ENCODE assay signal across 1 cellular context in the genomic region with DNA sequence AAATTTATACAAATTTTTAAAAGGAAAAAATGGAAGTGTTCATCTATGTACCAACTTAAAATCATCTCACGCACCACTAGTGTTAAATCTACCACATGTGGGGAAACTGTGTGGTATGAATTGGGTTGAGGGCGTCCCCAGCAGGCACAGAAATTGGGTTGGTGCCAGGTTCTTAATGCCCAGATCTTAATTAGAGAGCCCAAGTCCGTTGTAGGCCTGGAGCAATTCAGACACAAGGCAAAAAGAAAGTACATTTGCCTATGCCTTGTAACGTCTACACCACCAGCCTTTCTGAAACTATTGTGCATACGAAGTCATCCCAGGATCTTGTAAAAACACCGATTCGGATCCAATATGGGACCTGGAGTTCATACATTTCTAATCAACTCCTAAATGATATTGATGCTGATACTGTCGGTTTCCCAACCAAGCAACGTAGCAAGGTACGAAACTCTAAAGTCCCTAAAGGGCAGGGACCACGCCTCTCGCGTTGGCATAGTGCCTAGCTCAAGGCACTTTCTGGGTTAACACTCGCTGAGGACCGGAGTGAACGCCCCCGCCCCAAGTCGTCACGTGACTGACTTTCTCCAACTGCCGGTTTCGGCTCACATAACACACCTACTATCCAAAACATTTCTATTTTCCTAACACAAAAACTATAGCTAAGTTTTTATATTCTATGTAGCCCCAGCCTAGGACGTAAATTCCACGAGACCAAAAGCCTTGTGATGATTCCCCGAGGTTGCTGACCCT.
TF ChIP-seq lines count a peak whose summit lies in the region.

No MANE protein-coding gene starts in this region.

TF ChIP-seq in HEK293, 187 proteins besides CTCF, POLR2A, EP300 and RAD21 (continued from another document and continues in another):
- TF ChIP-seq, protein P1, sequence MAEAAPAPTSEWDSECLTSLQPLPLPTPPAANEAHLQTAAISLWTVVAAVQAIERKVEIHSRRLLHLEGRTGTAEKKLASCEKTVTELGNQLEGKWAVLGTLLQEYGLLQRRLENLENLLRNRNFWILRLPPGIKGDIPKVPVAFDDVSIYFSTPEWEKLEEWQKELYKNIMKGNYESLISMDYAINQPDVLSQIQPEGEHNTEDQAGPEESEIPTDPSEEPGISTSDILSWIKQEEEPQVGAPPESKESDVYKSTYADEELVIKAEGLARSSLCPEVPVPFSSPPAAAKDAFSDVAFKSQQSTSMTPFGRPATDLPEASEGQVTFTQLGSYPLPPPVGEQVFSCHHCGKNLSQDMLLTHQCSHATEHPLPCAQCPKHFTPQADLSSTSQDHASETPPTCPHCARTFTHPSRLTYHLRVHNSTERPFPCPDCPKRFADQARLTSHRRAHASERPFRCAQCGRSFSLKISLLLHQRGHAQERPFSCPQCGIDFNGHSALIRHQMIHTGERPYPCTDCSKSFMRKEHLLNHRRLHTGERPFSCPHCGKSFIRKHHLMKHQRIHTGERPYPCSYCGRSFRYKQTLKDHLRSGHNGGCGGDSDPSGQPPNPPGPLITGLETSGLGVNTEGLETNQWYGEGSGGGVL (tag by site-specific recombination; IDR thresholded peaks at IDR 0.05) = no peak
- TF ChIP-seq, protein P2, sequence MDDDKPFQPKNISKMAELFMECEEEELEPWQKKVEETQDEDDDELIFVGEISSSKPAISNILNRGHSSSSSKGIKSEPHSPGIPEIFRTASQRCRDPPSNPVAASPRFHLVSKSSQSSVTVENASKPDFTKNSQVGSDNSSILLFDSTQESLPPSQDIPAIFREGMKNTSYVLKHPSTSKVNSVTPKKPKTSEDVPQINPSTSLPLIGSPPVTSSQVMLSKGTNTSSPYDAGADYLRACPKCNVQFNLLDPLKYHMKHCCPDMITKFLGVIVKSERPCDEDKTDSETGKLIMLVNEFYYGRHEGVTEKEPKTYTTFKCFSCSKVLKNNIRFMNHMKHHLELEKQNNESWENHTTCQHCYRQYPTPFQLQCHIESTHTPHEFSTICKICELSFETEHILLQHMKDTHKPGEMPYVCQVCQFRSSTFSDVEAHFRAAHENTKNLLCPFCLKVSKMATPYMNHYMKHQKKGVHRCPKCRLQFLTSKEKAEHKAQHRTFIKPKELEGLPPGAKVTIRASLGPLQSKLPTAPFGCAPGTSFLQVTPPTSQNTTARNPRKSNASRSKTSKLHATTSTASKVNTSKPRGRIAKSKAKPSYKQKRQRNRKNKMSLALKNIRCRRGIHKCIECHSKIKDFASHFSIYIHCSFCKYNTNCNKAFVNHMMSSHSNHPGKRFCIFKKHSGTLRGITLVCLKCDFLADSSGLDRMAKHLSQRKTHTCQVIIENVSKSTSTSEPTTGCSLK (tag by site-specific recombination; IDR thresholded peaks at IDR 0.05) = no peak
- TF ChIP-seq ZNF175 (tag by site-specific recombination; IDR thresholded peaks at IDR 0.05) (no peak), ZNF571 (tag by site-specific recombination; IDR thresholded peaks at IDR 0.05) (no peak), ZNF157 (tag by site-specific recombination; IDR thresholded peaks at IDR 0.05) (no peak), ZNF600 (tag by site-specific recombination; IDR thresholded peaks at IDR 0.05) (peak; percentile 80; the same call in 1 of the 2 replicates), ZNF394 (tag by site-specific recombination; IDR thresholded peaks at IDR 0.05; ENCODE audit: borderline replicate concordance) (no peak), ZNF518A (tag by site-specific recombination; conservative IDR thresholded peaks at IDR 0.05; ENCODE audit: low read depth) (no peak), ZNF664 (tag by site-specific recombination; IDR thresholded peaks at IDR 0.05) (no peak), ZNF184 (tag by site-specific recombination; IDR thresholded peaks at IDR 0.05) (peak; percentile 15; the same call in 1 of the 2 replicates), HOXC10 (CRISPR knock-in tag; IDR thresholded peaks at IDR 0.05) (no peak), PRDM4 (tag by site-specific recombination; IDR thresholded peaks at IDR 0.05) (no peak), ZNF529 (tag by site-specific recombination; IDR thresholded peaks at IDR 0.05; ENCODE audit: insufficient replicate concordance) (no peak), KLF1 (tag by site-specific recombination; IDR thresholded peaks at IDR 0.05) (peak; percentile 91), ZNF132 (tag by site-specific recombination; IDR thresholded peaks at IDR 0.05; ENCODE audit: borderline replicate concordance) (no peak), ZNF140 (tag by site-specific recombination; IDR thresholded peaks at IDR 0.05) (no peak), ZNF16 (tag by site-specific recombination; IDR thresholded peaks at IDR 0.05; ENCODE audit: low read depth) (no peak), KLF10 (tag by site-specific recombination; IDR thresholded peaks at IDR 0.05) (peak; percentile 20; the same call in 1 of the 2 replicates), ZNF488 (tag by site-specific recombination; IDR thresholded peaks at IDR 0.05) (no peak), ZNF335 (tag by site-specific recombination; conservative IDR thresholded peaks at IDR 0.05) (peak; percentile 85), ZNF549 (tag by site-specific recombination; IDR thresholded peaks at IDR 0.05) (no peak), KLF9 (tag by site-specific recombination; IDR thresholded peaks at IDR 0.05; ENCODE audit: low read depth) (peak; percentile 90), ZNF514 (tag by site-specific recombination; IDR thresholded peaks at IDR 0.05) (no peak), HOXA7 (CRISPR knock-in tag; IDR thresholded peaks at IDR 0.05; ENCODE audit: borderline replicate concordance) (no peak), SP7 (tag by site-specific recombination; IDR thresholded peaks at IDR 0.05) (no peak), ZNF621 (tag by site-specific recombination; IDR thresholded peaks at IDR 0.05) (no peak), PRDM1 (tag by site-specific recombination; IDR thresholded peaks at IDR 0.05) (peak; percentile 88), ZNF391 (tag by site-specific recombination; IDR thresholded peaks at IDR 0.05; ENCODE audit: borderline replicate concordance, low read depth) (0 out of 2 replicates have a peak, but pooled peaks have one; percentile 2), ZNF10 (tag by site-specific recombination; IDR thresholded peaks at IDR 0.05) (no peak), EGR2 (tag by site-specific recombination; IDR thresholded peaks at IDR 0.05; ENCODE audit: low read depth) (peak; percentile 57; the same call in 1 of the 2 replicates), ZNF366 (tag by site-specific recombination; conservative IDR thresholded peaks at IDR 0.05) (no peak), SCRT2 (tag by site-specific recombination; IDR thresholded peaks at IDR 0.05) (no peak), GLIS1 (tag by site-specific recombination; IDR thresholded peaks at IDR 0.05) (no peak), ZBTB8A (tag by site-specific recombination; IDR thresholded peaks at IDR 0.05) (peak; percentile 17; the same call in 1 of the 2 replicates), KLF16 (tag by site-specific recombination; IDR thresholded peaks at IDR 0.05) (peak; percentile 61; the same call in 1 of the 2 replicates)
- TF ChIP-seq, protein P3, sequence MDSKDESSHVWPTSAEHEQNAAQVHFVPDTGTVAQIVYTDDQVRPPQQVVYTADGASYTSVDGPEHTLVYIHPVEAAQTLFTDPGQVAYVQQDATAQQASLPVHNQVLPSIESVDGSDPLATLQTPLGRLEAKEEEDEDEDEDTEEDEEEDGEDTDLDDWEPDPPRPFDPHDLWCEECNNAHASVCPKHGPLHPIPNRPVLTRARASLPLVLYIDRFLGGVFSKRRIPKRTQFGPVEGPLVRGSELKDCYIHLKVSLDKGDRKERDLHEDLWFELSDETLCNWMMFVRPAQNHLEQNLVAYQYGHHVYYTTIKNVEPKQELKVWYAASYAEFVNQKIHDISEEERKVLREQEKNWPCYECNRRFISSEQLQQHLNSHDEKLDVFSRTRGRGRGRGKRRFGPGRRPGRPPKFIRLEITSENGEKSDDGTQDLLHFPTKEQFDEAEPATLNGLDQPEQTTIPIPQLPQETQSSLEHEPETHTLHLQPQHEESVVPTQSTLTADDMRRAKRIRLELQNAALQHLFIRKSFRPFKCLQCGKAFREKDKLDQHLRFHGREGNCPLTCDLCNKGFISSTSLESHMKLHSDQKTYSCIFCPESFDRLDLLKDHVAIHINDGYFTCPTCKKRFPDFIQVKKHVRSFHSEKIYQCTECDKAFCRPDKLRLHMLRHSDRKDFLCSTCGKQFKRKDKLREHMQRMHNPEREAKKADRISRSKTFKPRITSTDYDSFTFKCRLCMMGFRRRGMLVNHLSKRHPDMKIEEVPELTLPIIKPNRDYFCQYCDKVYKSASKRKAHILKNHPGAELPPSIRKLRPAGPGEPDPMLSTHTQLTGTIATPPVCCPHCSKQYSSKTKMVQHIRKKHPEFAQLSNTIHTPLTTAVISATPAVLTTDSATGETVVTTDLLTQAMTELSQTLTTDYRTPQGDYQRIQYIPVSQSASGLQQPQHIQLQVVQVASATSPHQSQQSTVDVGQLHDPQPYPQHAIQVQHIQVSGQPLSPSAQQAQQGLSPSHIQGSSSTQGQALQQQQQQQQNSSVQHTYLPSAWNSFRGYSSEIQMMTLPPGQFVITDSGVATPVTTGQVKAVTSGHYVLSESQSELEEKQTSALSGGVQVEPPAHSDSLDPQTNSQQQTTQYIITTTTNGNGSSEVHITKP (tag by site-specific recombination; IDR thresholded peaks at IDR 0.05) = no peak
- TF ChIP-seq, protein P4, sequence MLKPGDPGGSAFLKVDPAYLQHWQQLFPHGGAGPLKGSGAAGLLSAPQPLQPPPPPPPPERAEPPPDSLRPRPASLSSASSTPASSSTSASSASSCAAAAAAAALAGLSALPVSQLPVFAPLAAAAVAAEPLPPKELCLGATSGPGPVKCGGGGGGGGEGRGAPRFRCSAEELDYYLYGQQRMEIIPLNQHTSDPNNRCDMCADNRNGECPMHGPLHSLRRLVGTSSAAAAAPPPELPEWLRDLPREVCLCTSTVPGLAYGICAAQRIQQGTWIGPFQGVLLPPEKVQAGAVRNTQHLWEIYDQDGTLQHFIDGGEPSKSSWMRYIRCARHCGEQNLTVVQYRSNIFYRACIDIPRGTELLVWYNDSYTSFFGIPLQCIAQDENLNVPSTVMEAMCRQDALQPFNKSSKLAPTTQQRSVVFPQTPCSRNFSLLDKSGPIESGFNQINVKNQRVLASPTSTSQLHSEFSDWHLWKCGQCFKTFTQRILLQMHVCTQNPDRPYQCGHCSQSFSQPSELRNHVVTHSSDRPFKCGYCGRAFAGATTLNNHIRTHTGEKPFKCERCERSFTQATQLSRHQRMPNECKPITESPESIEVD (tag by site-specific recombination; IDR thresholded peaks at IDR 0.05) = no peak
